ENCODE assay signal across 31 cellular contexts in the genomic region with DNA sequence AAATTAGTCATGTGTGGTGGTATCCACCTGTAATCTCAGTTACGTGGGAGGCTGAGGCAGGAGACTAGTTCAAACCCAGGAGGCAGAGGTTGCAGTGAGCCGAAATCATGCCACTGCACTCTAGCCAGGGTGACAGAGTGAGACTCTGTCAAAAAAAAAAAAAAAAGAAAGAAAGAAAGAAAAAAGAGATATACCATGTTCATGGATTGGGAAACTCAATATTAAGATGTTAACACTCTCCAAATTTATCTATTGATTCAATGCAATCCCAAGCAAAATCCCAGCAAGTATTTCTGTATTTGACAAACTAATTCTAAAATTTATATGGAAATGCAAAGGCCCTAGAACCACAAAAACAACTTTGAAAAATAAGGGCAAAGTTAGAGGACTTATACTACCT. TPM values are rescaled to one million over a fixed set of nuclear protein-coding genes. Genes with fewer than 3 reads are reported as not detected.
"Had no signal": no experiment of that assay in that cellular context is flagged by ENCODE, and none has a peak within 500 bp of the region (broad histone marks: within the 10 kb centered on the region; RNA-seq: fewer than 3 reads in every experiment).

No MANE protein-coding gene starts in this region.

- H3K9me3 ChIP-seq: suprapubic skin, testis, thyroid gland, vagina had no signal

- H3K4me1 ChIP-seq: stomach, suprapubic skin, testis, thyroid gland, tibial artery, tibial nerve, transverse colon, upper lobe of left lung, upper lobe of right lung, uterus, vagina had no signal

- H3K36me3 ChIP-seq: suprapubic skin, thoracic aorta, thyroid gland, transverse colon, upper lobe of left lung, upper lobe of right lung, uterus, vagina had no signal

- DNase-seq: stimulated activated CD4-positive, alpha-beta T cell treated with anti-CD3 and anti-CD28 coated beads, Interleukin-2, amount 100 ng/mL, for 48 hours; stimulated activated CD4-positive, alpha-beta T cell treated with anti-CD3 and anti-CD28 coated beads, Interleukin-4, amount 100 ng/mL, for 1 hour; stimulated activated CD4-positive, alpha-beta T cell treated with anti-CD3 and anti-CD28 coated beads, Interleukin-4, amount 100 ng/mL, for 24 hours; stimulated activated CD4-positive, alpha-beta T cell treated with anti-CD3 and anti-CD28 coated beads, Interleukin-4, amount 100 ng/mL, for 4 hours; stimulated activated CD8-positive, alpha-beta memory T cell treated with anti-CD3 and anti-CD28 coated beads, Interleukin-4, amount 100 ng/mL, for 48 hours; stimulated activated naive B cell treated with anti-CD40 and anti-IgM and Interleukin-4, amounts not matched to agents 10 μg/mL and 1 μg/mL and 100 μg/mL, for 72 hours; stimulated activated naive CD4-positive, alpha-beta T cell; stimulated activated naive CD4-positive, alpha-beta T cell treated with Interleukin-2 at 50 U/mL for 16 hours; stimulated activated naive CD8-positive, alpha-beta T cell treated with anti-CD3 and anti-CD28 coated beads, Interleukin-15, amount 100 ng/mL, for 72 hours; stimulated activated naive CD8-positive, alpha-beta T cell treated with anti-CD3 and anti-CD28 coated beads, Interleukin-15, Interleukin-2, amounts not matched to agents 100 U/mL and 50 U/mL, for 24 hours; stomach; substantia nigra; testis; thyroid gland; transverse colon; trophoblast cell; upper lobe of left lung; upper lobe of right lung; uterus had no signal

- H3K4me3 ChIP-seq: stomach, suprapubic skin, testis, thoracic aorta, thyroid gland, tibial artery, tibial nerve, transverse colon, upper lobe of left lung, upper lobe of right lung, uterus, vagina had no signal

- H3K27me3 Mint-ChIP-seq: stimulated activated memory B cell treated with anti-CD40 and anti-IgM and Interleukin-4, amounts not matched to agents 10 μg/mL and 1 μg/mL and 100 μg/mL, for 72 hours; stimulated activated naive B cell treated with anti-CD40 and anti-IgM and Interleukin-4, amounts not matched to agents 10 μg/mL and 1 μg/mL and 100 μg/mL, for 72 hours; stimulated activated naive CD8-positive, alpha-beta T cell treated with anti-CD3 and anti-CD28 coated beads, Interleukin-15, amount 100 ng/mL, for 72 hours; stimulated activated naive CD8-positive, alpha-beta T cell treated with anti-CD3 and anti-CD28 coated beads, Interleukin-15, Interleukin-2, amounts not matched to agents 100 ng/mL and 50 ng/mL, for 24 hours; type B pancreatic cell had no signal

- ATAC-seq: stimulated activated effector memory CD8-positive, alpha-beta T cell treated with anti-CD3 and anti-CD28 coated beads, Interleukin-12 subunit alpha, Interleukin-12 subunit beta, amount 100 ng/mL, for 72 hours; stimulated activated memory B cell treated with anti-CD40 and anti-IgM and Interleukin-4, amounts not matched to agents 10 μg/mL and 1 μg/mL and 100 μg/mL, for 72 hours; stimulated activated naive B cell treated with anti-CD40 and anti-IgM and Interleukin-4, amounts not matched to agents 10 μg/mL and 1 μg/mL and 100 μg/mL, for 72 hours; stimulated activated naive CD8-positive, alpha-beta T cell treated with anti-CD3 and anti-CD28 coated beads, Interleukin-15, amount 100 ng/mL, for 72 hours; stimulated activated naive CD8-positive, alpha-beta T cell treated with anti-CD3 and anti-CD28 coated beads, Interleukin-15, Interleukin-2, amounts not matched to agents 100 U/mL and 50 U/mL, for 24 hours; upper lobe of right lung had no signal

- H3K36me3 Mint-ChIP-seq: stimulated activated effector memory CD8-positive, alpha-beta T cell treated with anti-CD3 and anti-CD28 coated beads, Interleukin-12 subunit alpha, Interleukin-12 subunit beta, amount 100 ng/mL, for 72 hours had no signal

- H3K4me3 Mint-ChIP-seq: stimulated activated effector memory CD8-positive, alpha-beta T cell treated with anti-CD3 and anti-CD28 coated beads, Interleukin-12 subunit alpha, Interleukin-12 subunit beta, amount 100 ng/mL, for 72 hours; stimulated activated memory B cell treated with anti-CD40 and anti-IgM and Interleukin-4, amounts not matched to agents 10 μg/mL and 1 μg/mL and 100 μg/mL, for 72 hours; stimulated activated naive B cell treated with anti-CD40 and anti-IgM and Interleukin-4, amounts not matched to agents 10 μg/mL and 1 μg/mL and 100 μg/mL, for 72 hours; stimulated activated naive CD8-positive, alpha-beta T cell treated with anti-CD3 and anti-CD28 coated beads, Interleukin-15, amount 100 ng/mL, for 72 hours; stimulated activated naive CD8-positive, alpha-beta T cell treated with anti-CD3 and anti-CD28 coated beads, Interleukin-15, Interleukin-2, amounts not matched to agents 100 ng/mL and 50 ng/mL, for 24 hours; type B pancreatic cell had no signal

- H3K9me3 Mint-ChIP-seq: stimulated activated effector memory CD8-positive, alpha-beta T cell treated with anti-CD3 and anti-CD28 coated beads, Interleukin-12 subunit alpha, Interleukin-12 subunit beta, amount 100 ng/mL, for 72 hours; stimulated activated memory B cell treated with anti-CD40 and anti-IgM and Interleukin-4, amounts not matched to agents 10 μg/mL and 1 μg/mL and 100 μg/mL, for 72 hours; stimulated activated naive B cell treated with anti-CD40 and anti-IgM and Interleukin-4, amounts not matched to agents 10 μg/mL and 1 μg/mL and 100 μg/mL, for 72 hours; stimulated activated naive CD8-positive, alpha-beta T cell treated with anti-CD3 and anti-CD28 coated beads, Interleukin-15, amount 100 ng/mL, for 72 hours; stimulated activated naive CD8-positive, alpha-beta T cell treated with anti-CD3 and anti-CD28 coated beads, Interleukin-15, Interleukin-2, amounts not matched to agents 100 ng/mL and 50 ng/mL, for 24 hours had no signal

- H3K27ac ChIP-seq: stomach, suprapubic skin, testis, thoracic aorta, thyroid gland, tibial artery, tibial nerve, transverse colon, upper lobe of left lung, upper lobe of right lung, uterus, vagina had no signal

- H3K27me3 ChIP-seq: stomach, suprapubic skin, testis, thyroid gland, tibial artery, tibial nerve, transverse colon, upper lobe of left lung, upper lobe of right lung, uterus, vagina had no signal

- H3K27ac Mint-ChIP-seq: stimulated activated effector memory CD8-positive, alpha-beta T cell treated with anti-CD3 and anti-CD28 coated beads, Interleukin-12 subunit alpha, Interleukin-12 subunit beta, amount 100 ng/mL, for 72 hours; stimulated activated memory B cell treated with anti-CD40 and anti-IgM and Interleukin-4, amounts not matched to agents 10 μg/mL and 1 μg/mL and 100 μg/mL, for 72 hours; stimulated activated naive B cell treated with anti-CD40 and anti-IgM and Interleukin-4, amounts not matched to agents 10 μg/mL and 1 μg/mL and 100 μg/mL, for 72 hours; stimulated activated naive CD8-positive, alpha-beta T cell treated with anti-CD3 and anti-CD28 coated beads, Interleukin-15, amount 100 ng/mL, for 72 hours; stimulated activated naive CD8-positive, alpha-beta T cell treated with anti-CD3 and anti-CD28 coated beads, Interleukin-15, Interleukin-2, amounts not matched to agents 100 ng/mL and 50 ng/mL, for 24 hours; type B pancreatic cell had no signal

RNA-seq across cellular contexts. Expression of a gene that starts 11.0 kb away (rescaled TPM):
- total RNA-seq: subcutaneous adipose tissue, suprapubic skin, temporal lobe, urinary bladder had no signal
